17 cellular contexts compared by ENCODE assay signal in the genomic region with DNA sequence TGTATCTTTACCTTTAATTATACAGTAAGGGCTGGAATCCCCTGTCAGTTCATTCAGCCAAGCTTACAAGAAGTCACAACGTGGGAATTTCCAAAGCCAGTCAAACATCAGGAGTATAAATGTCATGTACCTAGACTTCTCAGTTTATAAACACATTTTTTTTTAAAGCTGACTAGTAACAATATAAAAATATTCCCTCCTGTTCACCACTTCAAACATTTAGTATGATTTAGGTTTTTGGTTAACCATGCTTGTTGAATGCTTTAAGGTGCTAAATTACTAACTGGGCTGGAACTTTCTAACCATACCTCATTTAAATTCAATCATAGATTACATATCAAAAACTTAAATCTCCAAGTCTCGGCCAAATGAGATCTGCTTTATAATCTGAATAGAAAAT. TPM values are rescaled to one million over a fixed set of nuclear protein-coding genes. Genes with fewer than 3 reads are reported as not detected.
DNase-seq lines count a peak whose midpoint lies in the region; ATAC-seq, FAIRE-seq and TF ChIP-seq lines count a peak whose summit lies in the region.
"Had no signal": no experiment of that assay in that cellular context is flagged by ENCODE, and none has a peak within 500 bp of the region (broad histone marks: within the 10 kb centered on the region; RNA-seq: fewer than 3 reads in every experiment).

No MANE protein-coding gene starts in this region.

- no peaks in the 10 kb centered on the region for H3K9me3 Mint-ChIP-seq in activated CD4-positive, alpha-beta memory T cell treated with anti-CD3 and anti-CD28 coated beads for 36 hours
- H3K9me3 Mint-ChIP-seq in activated CD4-positive, alpha-beta memory T cell treated with anti-CD3 and anti-CD28 coated beads, Interleukin-2, amount 10 ng/mL, durations not matched to agents 7 days and 5 days = no peaks in the 10 kb centered on the region
- no peaks in the 10 kb centered on the region for H3K9me3 Mint-ChIP-seq in nephron

- H3K27ac Mint-ChIP-seq in activated CD4-positive, alpha-beta memory T cell treated with anti-CD3 and anti-CD28 coated beads for 36 hours = peak overlapping the region; percentile 73
- H3K27ac Mint-ChIP-seq in activated CD4-positive, alpha-beta memory T cell treated with anti-CD3 and anti-CD28 coated beads, Interleukin-2, amount 10 ng/mL, durations not matched to agents 7 days and 5 days = no peak overlapping the region
- peak overlapping the region in 2 of 3 experiments; percentile 33 to 68 for H3K27ac Mint-ChIP-seq in nephron

- TF ChIP-seq CTCF in nephron (IDR thresholded peaks at IDR 0.05; ENCODE audit: unreplicated experiment in 3 of 3) (no peak), gastroesophageal sphincter (IDR thresholded peaks at IDR 0.05) (no peak)

- ATAC-seq in gastroesophageal sphincter = no peak
- ATAC-seq: Panc1 had no signal

- peaks cover 94% of the 10 kb centered on the region for H3K4me1 Mint-ChIP-seq in activated CD4-positive, alpha-beta memory T cell treated with anti-CD3 and anti-CD28 coated beads for 36 hours (ENCODE audit: low read depth)
- peaks cover 71% of the 10 kb centered on the region for H3K4me1 Mint-ChIP-seq in activated CD4-positive, alpha-beta memory T cell treated with anti-CD3 and anti-CD28 coated beads, Interleukin-2, amount 10 ng/mL, durations not matched to agents 7 days and 5 days
- H3K4me1 Mint-ChIP-seq in nephron = peaks cover 44% of the 10 kb centered on the region

- TF ChIP-seq EP300 in gastroesophageal sphincter (IDR thresholded peaks at IDR 0.05) = no peak

- POLR2A ChIA-PET in activated CD4-positive, alpha-beta memory T cell treated with anti-CD3 and anti-CD28 coated beads for 36 hours (lab: Charles Lee) = interaction anchor here (0.7 to 3.7 kb wide), 12 partner anchors 10 to 80 kb away, joined by 3 to 35 read pairs (median 7); a partner anchor contains a TSS
- POLR2A ChIA-PET in activated CD4-positive, alpha-beta memory T cell treated with anti-CD3 and anti-CD28 coated beads, Interleukin-2, amount 10 ng/mL, durations not matched to agents 7 days and 5 days (lab: Charles Lee) = interaction anchor here (1.2 to 2.4 kb wide), 5 partner anchors 17 to 97 kb away, joined by 3 to 14 read pairs (median 4); a partner anchor contains a TSS

- no peak for TF ChIP-seq POLR2A in gastroesophageal sphincter (IDR thresholded peaks at IDR 0.05)

- CTCF ChIA-PET in activated CD4-positive, alpha-beta memory T cell treated with anti-CD3 and anti-CD28 coated beads for 36 hours (lab: Charles Lee) = interaction anchor here (0.9 to 1.9 kb wide), 8 partner anchors 10 to 99 kb away, joined by 3 to 11 read pairs (median 4); no protein-coding TSS in a partner anchor
- CTCF ChIA-PET in activated CD4-positive, alpha-beta memory T cell treated with anti-CD3 and anti-CD28 coated beads, Interleukin-2, amount 10 ng/mL, durations not matched to agents 7 days and 5 days (lab: Charles Lee) = interaction anchor here (1.5 kb wide), 1 partner anchor 153 kb away, joined by 5 read pairs; no protein-coding TSS in a partner anchor

- intact Hi-C loops in activated CD4-positive, alpha-beta memory T cell treated with anti-CD3 and anti-CD28 coated beads for 36 hours (cut with micrococcal nuclease) = loop anchor here (1.0 to 5.0 kb wide), 8 partner anchors 10 to 500 kb away; a partner anchor contains a TSS

- 31 to 54% methylated on average over 2 of the region's 2 CpGs for WGBS in gastroesophageal sphincter (ENCODE audit: low coverage in 1 of 2), 2 donors

- H3K36me3 ChIP-seq in gastroesophageal sphincter = no peaks in the 10 kb centered on the region
- H3K36me3 ChIP-seq: right lobe of liver, upper lobe of right lung had no signal

- no peak overlapping the region for H3K27ac ChIP-seq in gastroesophageal sphincter
- H3K27ac ChIP-seq: right lobe of liver, upper lobe of right lung had no signal

- no peak for DNase-seq in activated CD4-positive, alpha-beta memory T cell treated with anti-CD3 and anti-CD28 coated beads for 36 hours
- no peak for DNase-seq in activated CD4-positive, alpha-beta memory T cell treated with anti-CD3 and anti-CD28 coated beads, Interleukin-2, amount 10 ng/mL, durations not matched to agents 7 days and 5 days
- DNase-seq in central memory CD4-positive, alpha-beta T cell = peak; percentile 48
- DNase-seq in NK-92 (lab: John Stamatoyannopoulos, UW; ENCODE audit: unreplicated experiment) (no peak), NCI-H128 (lab: John Stamatoyannopoulos, UW; ENCODE audit: unreplicated experiment) (no peak)
- DNase-seq: Calu3; HCEC 1CT; kidney; NCI-H2081; right lobe of liver; stimulated activated CD4-positive, alpha-beta T cell treated with anti-CD3 and anti-CD28 coated beads, Interleukin-2, amount 100 ng/mL, for 48 hours; upper lobe of right lung had no signal

- FAIRE-seq in G401.6 (lab: Jason Lieb, UNC) = peak; percentile 3
- FAIRE-seq: astrocyte, kidney had no signal

- peaks cover 4% of the 10 kb centered on the region for H3K36me3 Mint-ChIP-seq in activated CD4-positive, alpha-beta memory T cell treated with anti-CD3 and anti-CD28 coated beads for 36 hours
- peaks cover 18% of the 10 kb centered on the region for H3K36me3 Mint-ChIP-seq in activated CD4-positive, alpha-beta memory T cell treated with anti-CD3 and anti-CD28 coated beads, Interleukin-2, amount 10 ng/mL, durations not matched to agents 7 days and 5 days (ENCODE audit: low read depth)
- H3K36me3 Mint-ChIP-seq in nephron (ENCODE audit: low read depth) = no peaks in the 10 kb centered on the region

- H3K4me3 Mint-ChIP-seq in activated CD4-positive, alpha-beta memory T cell treated with anti-CD3 and anti-CD28 coated beads for 36 hours = no peak overlapping the region
- H3K4me3 Mint-ChIP-seq in activated CD4-positive, alpha-beta memory T cell treated with anti-CD3 and anti-CD28 coated beads, Interleukin-2, amount 10 ng/mL, durations not matched to agents 7 days and 5 days = no peak overlapping the region
- H3K4me3 Mint-ChIP-seq in nephron = no peak overlapping the region

- H3K4me1 ChIP-seq in gastroesophageal sphincter = peaks cover 17 to 82% (median 17%) of the 10 kb centered on the region in 3 donors

- H3K9me3 ChIP-seq in gastroesophageal sphincter = no peaks in the 10 kb centered on the region
- H3K9me3 ChIP-seq: right lobe of liver, upper lobe of right lung had no signal

- H3K27me3 Mint-ChIP-seq in activated CD4-positive, alpha-beta memory T cell treated with anti-CD3 and anti-CD28 coated beads for 36 hours = no peaks in the 10 kb centered on the region
- no peaks in the 10 kb centered on the region for H3K27me3 Mint-ChIP-seq in activated CD4-positive, alpha-beta memory T cell treated with anti-CD3 and anti-CD28 coated beads, Interleukin-2, amount 10 ng/mL, durations not matched to agents 7 days and 5 days
- H3K27me3 Mint-ChIP-seq in nephron (ENCODE audit: low read depth) = no peaks in the 10 kb centered on the region

- H3K4me3 ChIP-seq in gastroesophageal sphincter = no peak overlapping the region
- H3K4me3 ChIP-seq: right lobe of liver, upper lobe of right lung had no signal

- no peaks in the 10 kb centered on the region for H3K27me3 ChIP-seq in gastroesophageal sphincter
- H3K27me3 ChIP-seq: right lobe of liver, upper lobe of right lung had no signal

RNA-seq across cellular contexts. Expression of a gene that starts 44.0 kb away (rescaled TPM):
- total RNA-seq in activated CD4-positive, alpha-beta memory T cell treated with anti-CD3 and anti-CD28 coated beads for 36 hours = 100 to 1,000 TPM; 115 to 128 TPM
- total RNA-seq in activated CD4-positive, alpha-beta memory T cell treated with anti-CD3 and anti-CD28 coated beads, Interleukin-2, amount 10 ng/mL, durations not matched to agents 7 days and 5 days = 100 to 1,000 TPM; 204 to 205 TPM
- total RNA-seq in gastroesophageal sphincter = 100 to 1,000 TPM; 132 to 166 (median 161) TPM
